9 cellular contexts compared by ENCODE assay signal in the genomic region with DNA sequence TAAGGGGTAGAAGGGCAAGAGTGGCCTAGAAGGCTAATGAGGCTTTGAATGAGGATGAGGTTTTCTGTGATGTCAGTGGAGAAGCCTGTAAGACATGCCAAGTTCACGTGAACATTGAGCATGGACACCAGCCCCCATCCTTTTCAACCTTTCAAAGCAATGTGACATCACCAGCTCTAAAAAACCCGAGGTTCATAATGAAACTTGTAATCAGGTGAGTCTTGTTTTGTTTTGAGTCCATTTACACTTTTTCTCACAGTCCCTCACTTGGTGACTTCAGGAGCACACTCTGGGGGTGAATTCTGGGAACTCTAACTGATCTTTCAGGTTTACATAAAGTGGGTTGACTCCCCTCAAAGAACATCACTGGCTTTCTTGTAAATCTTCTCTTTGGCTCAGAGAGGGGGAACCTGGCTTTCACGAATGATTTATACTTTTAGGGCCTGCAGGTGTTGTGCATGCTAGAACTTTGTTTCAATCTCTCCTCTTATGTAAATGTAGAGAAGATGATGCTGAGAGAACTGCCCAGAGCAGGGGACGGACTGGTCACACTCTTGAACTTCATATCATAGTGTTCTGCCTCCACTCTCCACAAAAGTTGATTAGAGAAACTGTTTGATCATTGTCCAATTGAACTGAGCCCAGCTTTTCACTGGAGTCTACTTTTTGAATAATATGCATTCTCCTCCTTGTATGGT.
DNase-seq lines count a peak whose midpoint lies in the region; ATAC-seq and TF ChIP-seq lines count a peak whose summit lies in the region.
"Had no signal": no experiment of that assay in that cellular context is flagged by ENCODE, and none has a peak within 500 bp of the region (broad histone marks: within the 10 kb centered on the region; RNA-seq: fewer than 3 reads in every experiment).

No MANE protein-coding gene starts in this region.

- no peaks in the 10 kb centered on the region for H3K36me3 ChIP-seq in GM23338 (ENCODE audit: insufficient read depth)

- TF ChIP-seq POLR2A in GM18505 (IDR thresholded peaks at IDR 0.05; ENCODE audit: borderline replicate concordance, extremely low read depth, insufficient read depth, insufficient read length), result no peak

- H3K4me3 ChIP-seq in GM23338, result no peak overlapping the region

- H3K27ac ChIP-seq in GM23338 (ENCODE audit: low read depth), result no peak overlapping the region

- H3K4me3 Mint-ChIP-seq in activated naive CD8-positive, alpha-beta T cell treated with anti-CD3 and anti-CD28 coated beads, Interleukin-2, amount 50 U/mL, for 24 hours, result peak overlapping the region; percentile 49
- H3K4me3 Mint-ChIP-seq in GM23338, result no peak overlapping the region

- intact Hi-C loops in left cardiac atrium (cut with DNase I), result no loop called here

- H4K20me1 ChIP-seq in GM23338 (replicated peaks; ENCODE audit: insufficient read depth), result no peaks in the 10 kb centered on the region

- H3K27me3 Mint-ChIP-seq in activated naive CD8-positive, alpha-beta T cell treated with anti-CD3 and anti-CD28 coated beads, Interleukin-2, amount 50 U/mL, for 24 hours, result no peaks in the 10 kb centered on the region
- no peaks in the 10 kb centered on the region for H3K27me3 Mint-ChIP-seq in GM23338 (ENCODE audit: insufficient read depth, low read depth, poor library complexity)

- no peak overlapping the region for H3K4me2 ChIP-seq in GM23338

- H3K4me1 ChIP-seq in GM23338 (ENCODE audit: insufficient read depth), result no peaks in the 10 kb centered on the region

- H3K36me3 Mint-ChIP-seq in activated naive CD8-positive, alpha-beta T cell treated with anti-CD3 and anti-CD28 coated beads, Interleukin-2, amount 50 U/mL, for 24 hours (ENCODE audit: low read depth), result no peaks in the 10 kb centered on the region
- H3K36me3 Mint-ChIP-seq in GM23338 (ENCODE audit: low read depth), result no peaks in the 10 kb centered on the region

- TF ChIP-seq CTCF in GM23338 (conservative IDR thresholded peaks at IDR 0.05; ENCODE audit: low read depth in 2 of 2), result no peak

- no peaks in the 10 kb centered on the region for H3F3A ChIP-seq in GM23338 (replicated peaks; ENCODE audit: low read depth)

- no peaks in the 10 kb centered on the region for H3K79me2 ChIP-seq in GM23338 (replicated peaks; ENCODE audit: insufficient read depth)

- no peaks in the 10 kb centered on the region for H3K27me3 ChIP-seq in GM23338 (ENCODE audit: insufficient read depth)

- ATAC-seq in GM18505 (IDR thresholded peaks at IDR 0.05; ENCODE audit: unreplicated experiment) (peak; percentile 86), GM21528 (IDR thresholded peaks at IDR 0.05; ENCODE audit: low FRiP score, unreplicated experiment) (peak; percentile 87), HG03439 (IDR thresholded peaks at IDR 0.05; ENCODE audit: unreplicated experiment) (peak; percentile 85), GM23338 (no peak), left cardiac atrium (no peak)
- ATAC-seq in activated naive CD8-positive, alpha-beta T cell treated with anti-CD3 and anti-CD28 coated beads, Interleukin-2, amount 50 U/mL, for 24 hours, result peak; percentile 84

- no peaks in the 10 kb centered on the region for H3K9me2 ChIP-seq in GM23338 (ENCODE audit: insufficient read depth)

- H3K9me3 Mint-ChIP-seq in activated naive CD8-positive, alpha-beta T cell treated with anti-CD3 and anti-CD28 coated beads, Interleukin-2, amount 50 U/mL, for 24 hours, result no peaks in the 10 kb centered on the region
- H3K9me3 Mint-ChIP-seq in GM23338, result no peaks in the 10 kb centered on the region

- peak; percentile 36 for DNase-seq in activated naive CD8-positive, alpha-beta T cell treated with anti-CD3 and anti-CD28 coated beads, Interleukin-2, amount 50 U/mL, for 24 hours
- DNase-seq in GM23338 (ENCODE audit: low spot score) (no peak), left cardiac atrium (no peak), inferior parietal cortex (ENCODE audit: extremely low spot score) (no peak), hippocampal formation (lab: John Stamatoyannopoulos, UW) (no peak)
- DNase-seq: RPMI8226 had no signal

- H3K4me1 Mint-ChIP-seq in activated naive CD8-positive, alpha-beta T cell treated with anti-CD3 and anti-CD28 coated beads, Interleukin-2, amount 50 U/mL, for 24 hours, result peaks cover 67% of the 10 kb centered on the region
- no peaks in the 10 kb centered on the region for H3K4me1 Mint-ChIP-seq in GM23338

- H2AFZ ChIP-seq in GM23338, result no peak overlapping the region

- H3K27ac Mint-ChIP-seq in activated naive CD8-positive, alpha-beta T cell treated with anti-CD3 and anti-CD28 coated beads, Interleukin-2, amount 50 U/mL, for 24 hours, result peak overlapping the region; percentile 86
- H3K27ac Mint-ChIP-seq in GM23338, result no peak overlapping the region

TF ChIP-seq in GM23338, 12 proteins besides CTCF, POLR2A, EP300 and RAD21:
- TF ChIP-seq STAT1 (IDR thresholded peaks at IDR 0.05; ENCODE audit: unreplicated experiment) (no peak), POLR2AphosphoS5 (IDR thresholded peaks at IDR 0.05; ENCODE audit: low read depth) (no peak), ZNF331 (CRISPR knock-in tag; IDR thresholded peaks at IDR 0.05; ENCODE audit: low read depth) (no peak), JUNB (IDR thresholded peaks at IDR 0.05; ENCODE audit: unreplicated experiment) (no peak), NANOG (IDR thresholded peaks at IDR 0.05; ENCODE audit: borderline replicate concordance) (no peak), ZNF114 (CRISPR knock-in tag; IDR thresholded peaks at IDR 0.05) (no peak), EZH2 (IDR thresholded peaks at IDR 0.05; ENCODE audit: low read depth, unreplicated experiment) (no peak)
- TF ChIP-seq, protein P1, sequence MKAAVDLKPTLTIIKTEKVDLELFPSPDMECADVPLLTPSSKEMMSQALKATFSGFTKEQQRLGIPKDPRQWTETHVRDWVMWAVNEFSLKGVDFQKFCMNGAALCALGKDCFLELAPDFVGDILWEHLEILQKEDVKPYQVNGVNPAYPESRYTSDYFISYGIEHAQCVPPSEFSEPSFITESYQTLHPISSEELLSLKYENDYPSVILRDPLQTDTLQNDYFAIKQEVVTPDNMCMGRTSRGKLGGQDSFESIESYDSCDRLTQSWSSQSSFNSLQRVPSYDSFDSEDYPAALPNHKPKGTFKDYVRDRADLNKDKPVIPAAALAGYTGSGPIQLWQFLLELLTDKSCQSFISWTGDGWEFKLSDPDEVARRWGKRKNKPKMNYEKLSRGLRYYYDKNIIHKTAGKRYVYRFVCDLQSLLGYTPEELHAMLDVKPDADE (IDR thresholded peaks at IDR 0.05), result no peak

Comparison
In these comparisons a context has a peak if more than half of its experiments do, and no peak if none do; other contexts are left out.
1. ATAC-seq: peak in GM18505 (single experiment), GM21528 (single experiment), HG03439 (single experiment) and activated naive CD8-positive, alpha-beta T cell treated with anti-CD3 and anti-CD28 coated beads, Interleukin-2, amount 50 U/mL, for 24 hours (single experiment); none in GM23338 (single experiment) and left cardiac atrium (0 of 2).